In the genomic region with DNA sequence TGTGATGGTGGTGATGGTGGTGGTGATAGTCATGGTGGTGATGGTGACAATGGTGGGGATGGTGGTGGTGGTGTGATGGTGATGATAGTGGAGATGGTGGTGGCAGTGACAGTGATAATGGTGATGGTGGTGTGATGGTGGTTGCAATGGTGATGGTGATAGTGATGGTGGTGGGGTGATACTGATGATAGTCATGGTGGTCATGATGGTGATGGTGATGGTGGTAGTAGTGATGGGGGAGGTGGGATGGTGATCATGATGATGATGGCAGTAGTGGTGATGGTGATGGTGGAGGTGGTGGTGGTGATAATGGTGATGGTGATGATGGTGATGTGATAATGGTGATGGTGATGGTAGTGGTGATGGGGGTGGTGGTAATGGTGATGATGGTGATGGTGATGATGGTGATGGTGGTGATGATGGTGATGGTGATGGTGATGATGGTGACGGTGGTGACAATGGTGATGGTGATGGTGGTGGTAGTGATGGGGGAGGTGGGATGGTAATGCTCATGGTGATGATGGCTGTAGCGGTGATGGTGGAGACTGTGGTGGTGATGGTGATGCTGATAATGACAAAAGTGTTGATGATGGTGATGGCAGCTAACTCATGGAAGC, we compare ENCODE assay signal across 23 cellular contexts. TPM values are rescaled to one million over a fixed set of nuclear protein-coding genes. Genes with fewer than 3 reads are reported as not detected.
A peak's percentile ranks its signal among the peaks of the same experiment; 100 is the strongest.
DNase-seq lines count a peak whose midpoint lies in the region; ATAC-seq and TF ChIP-seq lines count a peak whose summit lies in the region.
"Had no signal": no experiment of that assay in that cellular context is flagged by ENCODE, and none has a peak within 500 bp of the region (broad histone marks: within the 10 kb centered on the region; RNA-seq: fewer than 3 reads in every experiment).

No MANE protein-coding gene starts in this region.

- H3K4me1 Mint-ChIP-seq in CD4-positive, CD25-positive, alpha-beta regulatory T cell: peaks cover 0 to 6% (median 4%) of the 10 kb centered on the region in 4 donors
- H3K4me1 Mint-ChIP-seq in glutamatergic neuron (ENCODE audit: low read depth, unreplicated experiment): peaks cover 4% of the 10 kb centered on the region
- H3K4me1 Mint-ChIP-seq: activated naive CD8-positive, alpha-beta T cell treated with anti-CD3 and anti-CD28 coated beads for 36 hours had no signal

- peaks cover 14% of the 10 kb centered on the region for H3K4me1 ChIP-seq in CD4-positive, CD25-positive, alpha-beta regulatory T cell (ENCODE audit: control insufficient read depth, insufficient read depth, low read length, poor library complexity, severe bottlenecking)
- peaks cover 3% of the 10 kb centered on the region; the same call in 1 of the 2 replicates for H3K4me1 ChIP-seq in HEK293 (ENCODE audit: control insufficient read depth, insufficient read depth, low read length)
- H3K4me1 ChIP-seq in trophoblast cell (ENCODE audit: control insufficient read depth in 1 of 2, insufficient read depth in 2 of 2, low read length in 2 of 2): peaks cover 28 to 29% of the 10 kb centered on the region in 2 experiments
- peaks cover 23% of the 10 kb centered on the region for H3K4me1 ChIP-seq in A673 (ENCODE audit: insufficient read depth, low read length, poor library complexity, severe bottlenecking)

- ATAC-seq in CD4-positive, CD25-positive, alpha-beta regulatory T cell (ENCODE audit: low read depth in 2 of 2): no peak
- ATAC-seq in activated CD4-positive, CD25-positive, alpha-beta regulatory T cell treated with anti-CD3 and anti-CD28 coated beads, Interleukin-2, amount 50 U/mL, for 24 hours: no peak
- ATAC-seq: body of pancreas, GM23338, left lobe of liver, SK-N-SH treated with all-trans-retinoic acid at 6 μM for 48 hours had no signal

- no peak overlapping the region for H3K4me2 ChIP-seq in trophoblast cell (ENCODE audit: low read length)
- H3K4me2 ChIP-seq: GM23338 had no signal

- H3K27me3 ChIP-seq in CD4-positive, CD25-positive, alpha-beta regulatory T cell (ENCODE audit: control insufficient read depth, insufficient read depth, low read length): no peaks in the 10 kb centered on the region
- H3K27me3 ChIP-seq in trophoblast cell (ENCODE audit: insufficient read depth, low read length) (no peaks in the 10 kb centered on the region), A673 (replicated peaks; ENCODE audit: insufficient read depth, low read depth, low read length, poor library complexity) (no peaks in the 10 kb centered on the region)
- H3K27me3 ChIP-seq: body of pancreas had no signal

- H3K18ac ChIP-seq in trophoblast cell (ENCODE audit: low read length): no peak overlapping the region

- no peak overlapping the region for H4K91ac ChIP-seq in trophoblast cell (ENCODE audit: low read depth, low read length)

- WGBS in trophoblast cell (ENCODE audit: extremely low coverage, insufficient coverage, insufficient read length): no CpG with 5 or more reads among the region's 2 CpGs

- H3K14ac ChIP-seq in trophoblast cell (ENCODE audit: low read length): no peak overlapping the region

- H3K9me3 Mint-ChIP-seq in CD4-positive, CD25-positive, alpha-beta regulatory T cell: peaks cover 0 to 8% (median 0%) of the 10 kb centered on the region in 7 donors
- peaks cover 7% of the 10 kb centered on the region for H3K9me3 Mint-ChIP-seq in glutamatergic neuron (ENCODE audit: unreplicated experiment)
- H3K9me3 Mint-ChIP-seq: activated naive CD8-positive, alpha-beta T cell treated with anti-CD3 and anti-CD28 coated beads for 36 hours had no signal

- H3K27ac ChIP-seq in CD4-positive, CD25-positive, alpha-beta regulatory T cell (ENCODE audit: insufficient read depth, low read length, poor library complexity, severe bottlenecking): no peak overlapping the region
- no peak overlapping the region for H3K27ac ChIP-seq in HEK293 (ENCODE audit: extremely low read depth, low read depth, low read length)
- no peak overlapping the region for H3K27ac ChIP-seq in trophoblast cell (ENCODE audit: low read depth, low read length)
- H3K27ac ChIP-seq in A673 (ENCODE audit: low read depth, low read length, poor library complexity, severe bottlenecking): no peak overlapping the region

- H3K79me1 ChIP-seq in trophoblast cell (ENCODE audit: low read length): peaks cover 23% of the 10 kb centered on the region

- no peak overlapping the region for H2AK5ac ChIP-seq in trophoblast cell (ENCODE audit: low read length)

- DNase-seq in CD4-positive, CD25-positive, alpha-beta regulatory T cell: no peak
- DNase-seq in glutamatergic neuron (no peak), trophoblast cell (no peak), NCI-H345 treated with DMSO at 0.1 percent for 48 hours (lab: John Stamatoyannopoulos, UW; ENCODE audit: unreplicated experiment) (no peak), NCI-H2029 (lab: John Stamatoyannopoulos, UW) (no peak), A673 (ENCODE audit: low spot score) (no peak)
- DNase-seq: activated CD4-positive, CD25-positive, alpha-beta regulatory T cell; activated CD8-positive, alpha-beta memory T cell treated with anti-CD3 and anti-CD28 coated beads for 24 hours; activated naive CD8-positive, alpha-beta T cell treated with anti-CD3 and anti-CD28 coated beads for 36 hours; activated T-cell treated with anti-CD3 and anti-CD28 coated beads, Interleukin-2, amount 50 U/mL, for 48 hours; DND-41; NCI-H1105 treated with DMSO at 0.1 percent for 48 hours; NCI-H2107; NCI-H510A treated with DMSO at 0.1 percent for 48 hours; stimulated activated CD8-positive, alpha-beta memory T cell treated with anti-CD3 and anti-CD28 coated beads, Interleukin-4, amount 100 ng/mL, for 48 hours; T-helper 9 cell had no signal

- no peaks in the 10 kb centered on the region for H3K9me3 ChIP-seq in CD4-positive, CD25-positive, alpha-beta regulatory T cell (ENCODE audit: control insufficient read depth in 2 of 2, low read length in 2 of 2)
- no peaks in the 10 kb centered on the region for H3K9me3 ChIP-seq in HEK293 (ENCODE audit: control insufficient read depth, insufficient read depth, low read depth, low read length)
- peaks cover 8% of the 10 kb centered on the region for H3K9me3 ChIP-seq in trophoblast cell (ENCODE audit: insufficient read depth, low read depth, low read length)
- no peaks in the 10 kb centered on the region for H3K9me3 ChIP-seq in A673 (ENCODE audit: low read depth, low read length, poor library complexity, severe bottlenecking)
- H3K9me3 ChIP-seq: body of pancreas had no signal

- no peak overlapping the region for H2BK5ac ChIP-seq in trophoblast cell (ENCODE audit: low read depth, low read length, poor library complexity)

- H3K4me3 ChIP-seq in CD4-positive, CD25-positive, alpha-beta regulatory T cell (ENCODE audit: low read depth, low read length): no peak overlapping the region
- H3K4me3 ChIP-seq in HEK293 (ENCODE audit: low read depth, low read length) (no peak overlapping the region), trophoblast cell (ENCODE audit: low read depth, low read length) (peak overlapping the region; percentile 55), A673 (ENCODE audit: low read depth, low read length, poor library complexity, severe bottlenecking) (no peak overlapping the region)
- H3K4me3 ChIP-seq: body of pancreas, GM23338 had no signal

- H2BK120ac ChIP-seq in trophoblast cell (ENCODE audit: insufficient read depth, low read length, poor library complexity): no peak overlapping the region

- no peak overlapping the region for H2AFZ ChIP-seq in trophoblast cell (ENCODE audit: insufficient read depth, low read length, poor library complexity)
- H2AFZ ChIP-seq: GM23338 had no signal

- no peak overlapping the region for H2BK12ac ChIP-seq in trophoblast cell (ENCODE audit: low read length)

- CTCF ChIA-PET in HEK293 (lab: Yijun Ruan, JAX): interaction anchor here (0.6 kb wide), 1 partner anchor 47 kb away, joined by 3 read pairs; no protein-coding TSS in a partner anchor
- CTCF ChIA-PET in A673 (lab: Charles Lee): interaction anchor here (0.6 kb wide), 1 partner anchor 72 kb away, joined by 3 read pairs; no protein-coding TSS in a partner anchor

- no TSS peak for BruUV-seq in A673 (replicated peaks; lab: Mats Ljungman, UMichigan)

- H3K27me3 Mint-ChIP-seq in CD4-positive, CD25-positive, alpha-beta regulatory T cell: no peaks in the 10 kb centered on the region
- peaks cover 5% of the 10 kb centered on the region for H3K27me3 Mint-ChIP-seq in glutamatergic neuron (ENCODE audit: unreplicated experiment)
- H3K27me3 Mint-ChIP-seq: activated naive CD8-positive, alpha-beta T cell treated with anti-CD3 and anti-CD28 coated beads for 36 hours had no signal

- H3K4me3 Mint-ChIP-seq in CD4-positive, CD25-positive, alpha-beta regulatory T cell: peak overlapping the region in 2 of 4 donors; percentile 3 to 57
- no peak overlapping the region for H3K4me3 Mint-ChIP-seq in glutamatergic neuron (ENCODE audit: unreplicated experiment)
- H3K4me3 Mint-ChIP-seq: activated naive CD8-positive, alpha-beta T cell treated with anti-CD3 and anti-CD28 coated beads for 36 hours; GM23338; mesothelial cell of epicardium had no signal

- H3K27ac Mint-ChIP-seq in CD4-positive, CD25-positive, alpha-beta regulatory T cell: peak overlapping the region; percentile 32 to 57 (median 55)
- H3K27ac Mint-ChIP-seq in glutamatergic neuron (ENCODE audit: unreplicated experiment): peak overlapping the region; percentile 26
- H3K27ac Mint-ChIP-seq: activated naive CD8-positive, alpha-beta T cell treated with anti-CD3 and anti-CD28 coated beads for 36 hours; GM23338; mesothelial cell of epicardium had no signal

- H3K23ac ChIP-seq in trophoblast cell (ENCODE audit: low read length): no peak overlapping the region

- H3K36me3 Mint-ChIP-seq in CD4-positive, CD25-positive, alpha-beta regulatory T cell: peaks cover 5% of the 10 kb centered on the region
- peaks cover 9% of the 10 kb centered on the region for H3K36me3 Mint-ChIP-seq in glutamatergic neuron (ENCODE audit: unreplicated experiment)
- H3K36me3 Mint-ChIP-seq: activated naive CD8-positive, alpha-beta T cell treated with anti-CD3 and anti-CD28 coated beads for 36 hours; mesothelial cell of epicardium had no signal

- no peak overlapping the region for H3K4ac ChIP-seq in trophoblast cell (ENCODE audit: low read depth, low read length)

- H3K9ac ChIP-seq in trophoblast cell (ENCODE audit: low read length): no peak overlapping the region

- peaks cover 7% of the 10 kb centered on the region for H3K79me2 ChIP-seq in trophoblast cell (ENCODE audit: control insufficient read depth, insufficient read depth, low read length, poor library complexity)

- intact Hi-C loops in A673 (cut with micrococcal nuclease; ENCODE audit: unreplicated experiment): no loop called here

- H4K8ac ChIP-seq in trophoblast cell (ENCODE audit: low read depth, low read length): no peak overlapping the region

- H4K12ac ChIP-seq in trophoblast cell (ENCODE audit: low read depth, low read length): no peak overlapping the region

- POLR2A ChIA-PET in HEK293 (lab: Yijun Ruan, JAX): interaction anchor here (0.8 kb wide), 1 partner anchor 55 kb away, joined by 3 read pairs; no protein-coding TSS in a partner anchor
- POLR2A ChIA-PET in A673 (lab: Charles Lee; ENCODE audit: low non-redundant PET): interaction anchor here (0.6 kb wide), 1 partner anchor 286 kb away, joined by 5 read pairs; no protein-coding TSS in a partner anchor

- TF ChIP-seq CTCF in HEK293 (tag by site-specific recombination; IDR thresholded peaks at IDR 0.05): no peak
- no peak for TF ChIP-seq CTCF in glutamatergic neuron (IDR thresholded peaks at IDR 0.05; ENCODE audit: partially characterized antibody, unreplicated experiment)
- TF ChIP-seq CTCF in A673 (conservative IDR thresholded peaks at IDR 0.05; ENCODE audit: low read depth, low read length): no peak

- no peaks in the 10 kb centered on the region for H3K36me3 ChIP-seq in CD4-positive, CD25-positive, alpha-beta regulatory T cell (ENCODE audit: control insufficient read depth, insufficient read depth, low read length)
- H3K36me3 ChIP-seq in HEK293 (ENCODE audit: control insufficient read depth in 2 of 2, insufficient read depth in 1 of 2, low read length in 2 of 2) (no peaks in the 10 kb centered on the region), trophoblast cell (ENCODE audit: control insufficient read depth in 1 of 2, insufficient read depth in 2 of 2, low read length in 2 of 2) (no peaks in the 10 kb centered on the region), A673 (ENCODE audit: insufficient read depth, low read length, poor library complexity, severe bottlenecking) (no peaks in the 10 kb centered on the region)

RNA-seq across cellular contexts. Expression of a gene that starts 4.7 kb away (rescaled TPM):
- 10.9 TPM for total RNA-seq in CD4-positive, CD25-positive, alpha-beta regulatory T cell
- 1 to 10 TPM in 1 of 4 donors, under 1 TPM in 3; 0.56 to 1.4 (median 0.87) TPM for polyA plus RNA-seq in CD4-positive, CD25-positive, alpha-beta regulatory T cell
- total RNA-seq in glutamatergic neuron (ENCODE audit: unreplicated experiment): 49.4 TPM
- polyA plus RNA-seq in trophoblast cell (2013): 57.0 and 60.9 TPM in 2 replicates
- 18.6 and 21.2 TPM in 2 replicates for total RNA-seq in A673 (2021)
